19 cellular contexts compared by ENCODE assay signal in genomic region chr13:32390048-32390447, GRCh38. TPM values are rescaled to one million over a fixed set of nuclear protein-coding genes. Genes with fewer than 3 reads are reported as not detected.
DNase-seq lines count a peak whose midpoint lies in the region; ATAC-seq and FAIRE-seq lines count a peak whose summit lies in the region.
"Had no signal": no experiment of that assay in that cellular context is flagged by ENCODE, and none has a peak within 500 bp of the region (broad histone marks: within the 10 kb centered on the region; RNA-seq: fewer than 3 reads in every experiment).

No MANE protein-coding gene starts in this region.

- in situ Hi-C loops in GM23248 (cut with MboI): no loop called here

- no peaks in the 10 kb centered on the region for H3K79me2 ChIP-seq in GM23248 (ENCODE audit: insufficient read depth)

- H3K4me3 ChIP-seq in GM23248: no peak overlapping the region

- no peak overlapping the region for H2AFZ ChIP-seq in GM23248

- WGBS in GM23248 (ENCODE audit: low coverage in 1 of 2, low lambda C conversion rate in 2 of 2, missing lambda C conversion rate in 2 of 2), 2 experiments: 97 to 99% methylated on average over 4 of the region's 4 CpGs

- ATAC-seq in GM21528 (IDR thresholded peaks at IDR 0.05; ENCODE audit: low FRiP score, unreplicated experiment) (peak; percentile 73), HG03280 (IDR thresholded peaks at IDR 0.05; ENCODE audit: unreplicated experiment) (peak; percentile 69)
- ATAC-seq: activated CD4-positive, alpha-beta T cell treated with anti-CD3 and anti-CD28 coated beads for 36 hours had no signal

- intact Hi-C loops in posterior cingulate gyrus (cut with DNase I): no loop called here

- peaks cover 14 to 19% of the 10 kb centered on the region in 2 donors for H3K4me1 Mint-ChIP-seq in immature natural killer cell

- no peaks in the 10 kb centered on the region for H3K36me3 ChIP-seq in GM23248 (ENCODE audit: low read depth)

- no peak overlapping the region for H3K9ac ChIP-seq in GM23248

- no peaks in the 10 kb centered on the region for H3K9me3 Mint-ChIP-seq in immature natural killer cell
- H3K9me3 Mint-ChIP-seq: naive B cell; T-helper 1 cell treated with Interleukin-12 subunit alpha and Interleukin-12 subunit beta and Interleukin-4 antibody, amounts not matched to agents 30 μg/mL and 1 μg/mL, for 36 hours had no signal

- H3K4me1 ChIP-seq in GM23248 (ENCODE audit: insufficient read depth): no peaks in the 10 kb centered on the region

- no peaks in the 10 kb centered on the region for H4K20me1 ChIP-seq in GM23248 (ENCODE audit: insufficient read depth)

- peaks cover 0 to 3% (median 1%) of the 10 kb centered on the region in 3 donors for H3K27me3 Mint-ChIP-seq in immature natural killer cell (ENCODE audit: low read depth in 3 of 3)
- H3K27me3 Mint-ChIP-seq: activated CD4-positive, alpha-beta T cell treated with anti-CD3 and anti-CD28 coated beads for 36 hours; B cell; naive B cell had no signal

- FAIRE-seq in GM18507 (lab: Jason Lieb, UNC): peak; percentile 49
- FAIRE-seq: RCC 7860 had no signal

- no peak for DNase-seq in GM18507 (ENCODE audit: extremely low spot score, insufficient read length, low read depth)
- DNase-seq in immature natural killer cell: peak; percentile 43 to 47 (median 47)
- DNase-seq in posterior cingulate gyrus: no peak
- DNase-seq in GM23248: no peak
- DNase-seq in central memory CD4-positive, alpha-beta T cell: no peak
- no peak for DNase-seq in DMS 273 treated with DMSO at 0.1 percent for 48 hours (lab: John Stamatoyannopoulos, UW)
- DNase-seq: activated CD4-positive, alpha-beta T cell treated with anti-CD3 and anti-CD28 coated beads for 36 hours; activated gamma-delta T cell; EL; naive B cell; NCI-H187; NCI-H69; retina had no signal

- no peak overlapping the region for H3K27ac ChIP-seq in GM23248
- H3K27ac ChIP-seq: HL-60 had no signal

- no peaks in the 10 kb centered on the region for H3K9me2 ChIP-seq in GM23248 (ENCODE audit: insufficient read depth)

- H3K36me3 Mint-ChIP-seq in immature natural killer cell: no peaks in the 10 kb centered on the region

- no peaks in the 10 kb centered on the region for H3K27me3 ChIP-seq in GM23248 (replicated peaks; ENCODE audit: insufficient read depth)

- peak overlapping the region in 5 of 6 donors; percentile 39 to 82 (median 60) for H3K27ac Mint-ChIP-seq in immature natural killer cell
- H3K27ac Mint-ChIP-seq: activated CD4-positive, alpha-beta T cell treated with anti-CD3 and anti-CD28 coated beads for 36 hours; B cell; T-helper 1 cell treated with Interleukin-12 subunit alpha and Interleukin-12 subunit beta and Interleukin-4 antibody, amounts not matched to agents 30 μg/mL and 1 μg/mL, for 36 hours had no signal

- peak overlapping the region; percentile 5 to 76 (median 44) for H3K4me3 Mint-ChIP-seq in immature natural killer cell
- H3K4me3 Mint-ChIP-seq: activated CD4-positive, alpha-beta T cell treated with anti-CD3 and anti-CD28 coated beads for 36 hours; B cell; naive B cell; T-helper 1 cell treated with Interleukin-12 subunit alpha and Interleukin-12 subunit beta and Interleukin-4 antibody, amounts not matched to agents 30 μg/mL and 1 μg/mL, for 36 hours had no signal

- H3K9me3 ChIP-seq in GM23248 (ENCODE audit: low read depth): no peaks in the 10 kb centered on the region

- no peaks in the 10 kb centered on the region for H3F3A ChIP-seq in GM23248 (ENCODE audit: insufficient read depth)

- no peak overlapping the region for H3K4me2 ChIP-seq in GM23248 (ENCODE audit: unreplicated experiment)

RNA-seq across cellular contexts. Expression of gene N4BP2L1, which starts 37.9 kb away (rescaled TPM):
- 10 to 100 TPM; 48.9 to 74.6 (median 67.6) TPM for polyA plus RNA-seq in immature natural killer cell
- 1.1 and 1.2 TPM in 2 replicates for total RNA-seq in GM23248 (2014; rRNA removed; shearing (Covaris generic))
- polyA plus RNA-seq in GM23248 (2016; fragmentation: Nextera tagmentation; extraction: Ambion mirVana): 0.80 and 1.4 TPM in 2 replicates

Comparison
In these comparisons a context has a peak if more than half of its experiments do, and no peak if none do; other contexts are left out.
1. DNase-seq: peak in immature natural killer cell (3 of 3); none in GM18507 (single experiment), posterior cingulate gyrus (0 of 10), GM23248 (single experiment), central memory CD4-positive, alpha-beta T cell (single experiment) and DMS 273 treated with DMSO at 0.1 percent for 48 hours (single experiment).
2. RNA of gene N4BP2L1, which starts 37.9 kb away (polyA plus RNA-seq): 48.9 to 74.6 TPM in immature natural killer cell; 0.80 to 1.4 TPM in GM23248; every median in the first group is over 10 times any median in the second.